15 cellular contexts compared by ENCODE assay signal in the genomic region with DNA sequence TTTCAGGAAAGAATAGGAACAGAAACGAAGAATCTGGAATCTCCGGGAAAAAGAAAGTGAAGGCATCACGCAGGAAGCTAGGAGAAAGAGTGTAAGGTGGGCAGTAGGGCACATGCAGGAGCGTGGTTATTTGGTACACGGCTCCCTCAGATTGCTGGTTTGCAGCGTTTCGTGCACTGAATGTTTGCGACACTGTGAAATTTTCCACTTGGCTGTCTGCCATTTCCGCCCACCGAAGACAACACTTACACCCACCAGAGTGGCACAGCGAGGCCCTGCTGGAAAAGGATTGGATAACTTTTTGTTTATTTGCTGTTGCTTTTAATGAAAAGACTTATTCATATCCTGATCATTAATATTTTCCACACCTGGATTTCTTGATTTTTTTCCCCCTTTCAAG.
DNase-seq lines count a peak whose midpoint lies in the region; ATAC-seq lines count a peak whose summit lies in the region.
"Had no signal": no experiment of that assay in that cellular context is flagged by ENCODE, and none has a peak within 500 bp of the region (broad histone marks: within the 10 kb centered on the region; RNA-seq: fewer than 3 reads in every experiment).

No MANE protein-coding gene starts in this region.

- POLR2A ChIA-PET in T-cell (lab: Charles Lee), result no interaction called here

- DNase-seq in T-cell (peak in 17 of 34 experiments; percentile 4 to 50 (median 36)), GF-D8 (lab: John Stamatoyannopoulos, UW) (no peak), cardiac septum (ENCODE audit: low spot score) (no peak), NCI-H526 treated with DMSO at 0.1 percent for 48 hours (lab: John Stamatoyannopoulos, UW) (no peak)
- DNase-seq in activated CD8-positive, alpha-beta memory T cell treated with anti-CD3 and anti-CD28 coated beads, Interleukin-2, amount 10 ng/mL, durations not matched to agents 7 days and 5 days, result peak; percentile 75
- peak; percentile 33 to 49 for DNase-seq in central memory CD8-positive, alpha-beta T cell (ENCODE audit: low spot score in 2 of 2)
- peak; percentile 51 for DNase-seq in stimulated activated CD8-positive, alpha-beta memory T cell treated with anti-CD3 and anti-CD28 coated beads, Interleukin-12 subunit alpha, Interleukin-12 subunit beta, amount 100 ng/mL, for 4 hours (ENCODE audit: low read depth)
- DNase-seq: BE2C, kidney, NCI-H146, NCI-H69, retina, stomach had no signal

- no peaks in the 10 kb centered on the region for H3K9me3 Mint-ChIP-seq in T-cell
- no peaks in the 10 kb centered on the region for H3K9me3 Mint-ChIP-seq in activated CD8-positive, alpha-beta memory T cell treated with anti-CD3 and anti-CD28 coated beads, Interleukin-2, amount 10 ng/mL, durations not matched to agents 7 days and 5 days (ENCODE audit: low read depth)
- no peaks in the 10 kb centered on the region for H3K9me3 Mint-ChIP-seq in central memory CD8-positive, alpha-beta T cell

- no peak for ATAC-seq in T-cell (replicated peaks in 1 of 4)
- peak; percentile 13 for ATAC-seq in activated CD8-positive, alpha-beta memory T cell treated with anti-CD3 and anti-CD28 coated beads, Interleukin-2, amount 10 ng/mL, durations not matched to agents 7 days and 5 days
- no peak for ATAC-seq in central memory CD8-positive, alpha-beta T cell (replicated peaks; ENCODE audit: extremely low read depth, poor library complexity, severe bottlenecking)
- no peak for ATAC-seq in GM21515 (IDR thresholded peaks at IDR 0.05; ENCODE audit: unreplicated experiment)
- ATAC-seq: gastroesophageal sphincter had no signal

- H3K27me3 Mint-ChIP-seq in T-cell, result no peaks in the 10 kb centered on the region
- no peaks in the 10 kb centered on the region for H3K27me3 Mint-ChIP-seq in activated CD8-positive, alpha-beta memory T cell treated with anti-CD3 and anti-CD28 coated beads, Interleukin-2, amount 10 ng/mL, durations not matched to agents 7 days and 5 days
- no peaks in the 10 kb centered on the region for H3K27me3 Mint-ChIP-seq in central memory CD8-positive, alpha-beta T cell

- CTCF ChIA-PET in T-cell (lab: Charles Lee), result no interaction called here
- CTCF ChIA-PET in activated CD8-positive, alpha-beta memory T cell treated with anti-CD3 and anti-CD28 coated beads, Interleukin-2, amount 10 ng/mL, durations not matched to agents 7 days and 5 days (lab: Charles Lee), result interaction anchor here (0.6 to 2.6 kb wide), 7 partner anchors 12 to 277 kb away, joined by 3 to 7 read pairs (median 5); a partner anchor contains a TSS

- intact Hi-C loops in cardiac septum (cut with DNase I), result no loop called here

- H3K4me1 Mint-ChIP-seq in T-cell, result peaks cover 83 to 92% (median 89%) of the 10 kb centered on the region in 3 donors
- H3K4me1 Mint-ChIP-seq in activated CD8-positive, alpha-beta memory T cell treated with anti-CD3 and anti-CD28 coated beads, Interleukin-2, amount 10 ng/mL, durations not matched to agents 7 days and 5 days, result peaks cover 92% of the 10 kb centered on the region
- H3K4me1 Mint-ChIP-seq in central memory CD8-positive, alpha-beta T cell, result peaks cover 80% of the 10 kb centered on the region

- peak overlapping the region; percentile 44 to 66 (median 66) for H3K4me3 Mint-ChIP-seq in T-cell
- peak overlapping the region; percentile 73 for H3K4me3 Mint-ChIP-seq in activated CD8-positive, alpha-beta memory T cell treated with anti-CD3 and anti-CD28 coated beads, Interleukin-2, amount 10 ng/mL, durations not matched to agents 7 days and 5 days
- H3K4me3 Mint-ChIP-seq in central memory CD8-positive, alpha-beta T cell, result peak overlapping the region; percentile 71

- H3K27ac Mint-ChIP-seq in T-cell, result peak overlapping the region; percentile 84 to 85
- H3K27ac Mint-ChIP-seq in activated CD8-positive, alpha-beta memory T cell treated with anti-CD3 and anti-CD28 coated beads, Interleukin-2, amount 10 ng/mL, durations not matched to agents 7 days and 5 days, result peak overlapping the region; percentile 91
- peak overlapping the region; percentile 94 for H3K27ac Mint-ChIP-seq in central memory CD8-positive, alpha-beta T cell (ENCODE audit: low read depth)

- peaks cover 30% of the 10 kb centered on the region for H3K36me3 Mint-ChIP-seq in T-cell
- H3K36me3 Mint-ChIP-seq in activated CD8-positive, alpha-beta memory T cell treated with anti-CD3 and anti-CD28 coated beads, Interleukin-2, amount 10 ng/mL, durations not matched to agents 7 days and 5 days, result peaks cover 38% of the 10 kb centered on the region
- H3K36me3 Mint-ChIP-seq in central memory CD8-positive, alpha-beta T cell (ENCODE audit: insufficient read depth), result peaks cover 29% of the 10 kb centered on the region

Comparison
In these comparisons a context has a peak if more than half of its experiments do, and no peak if none do; other contexts are left out.
1. DNase-seq: peak in activated CD8-positive, alpha-beta memory T cell treated with anti-CD3 and anti-CD28 coated beads, Interleukin-2, amount 10 ng/mL, durations not matched to agents 7 days and 5 days (single experiment), central memory CD8-positive, alpha-beta T cell (2 of 2) and stimulated activated CD8-positive, alpha-beta memory T cell treated with anti-CD3 and anti-CD28 coated beads, Interleukin-12 subunit alpha, Interleukin-12 subunit beta, amount 100 ng/mL, for 4 hours (single experiment); none in GF-D8 (single experiment), cardiac septum (single experiment) and NCI-H526 treated with DMSO at 0.1 percent for 48 hours (single experiment).
2. Peak in every context shown above with its lines, with median percentiles within 50 percentile points of each other: H3K27ac Mint-ChIP-seq and H3K4me3 Mint-ChIP-seq.